Comparison of ENCODE assay signal across 11 cellular contexts in the genomic region with DNA sequence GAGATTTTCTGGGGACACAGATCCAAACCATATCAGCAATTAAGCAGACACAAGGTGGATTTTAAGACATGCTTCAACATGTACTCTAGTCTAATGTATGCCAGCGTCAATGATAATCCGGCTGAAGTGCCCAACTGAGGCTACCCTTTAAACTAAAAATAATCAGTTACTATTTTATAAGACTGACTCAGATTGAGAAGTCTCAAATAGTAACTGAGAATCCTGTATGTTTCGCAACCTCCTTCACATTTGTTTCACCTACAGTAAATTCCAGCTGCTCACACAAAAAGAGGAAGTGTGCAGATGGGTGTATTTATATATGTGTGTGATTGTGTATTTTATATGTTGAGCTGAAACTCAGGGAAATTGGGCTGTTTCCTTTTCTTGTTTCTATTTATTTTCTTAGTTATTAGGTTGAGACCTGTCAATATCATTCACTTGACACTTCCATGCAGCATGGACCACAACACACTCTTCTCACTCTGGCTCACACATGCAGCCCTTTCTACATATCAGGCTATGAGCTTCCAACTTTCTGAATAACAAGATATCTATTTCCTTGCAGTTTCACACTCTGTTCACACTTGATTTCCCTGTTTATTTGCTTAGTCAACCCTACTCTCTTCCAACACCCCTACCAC.
DNase-seq lines count a peak whose midpoint lies in the region; ATAC-seq lines count a peak whose summit lies in the region.
"Had no signal": no experiment of that assay in that cellular context is flagged by ENCODE, and none has a peak within 500 bp of the region (broad histone marks: within the 10 kb centered on the region; RNA-seq: fewer than 3 reads in every experiment).

No MANE protein-coding gene starts in this region.

- POLR2A ChIA-PET in activated CD4-positive, alpha-beta memory T cell treated with anti-CD3 and anti-CD28 coated beads for 36 hours (lab: Charles Lee), result no interaction called here

- peaks cover 3 to 10% of the 10 kb centered on the region in 2 donors for H3K4me1 Mint-ChIP-seq in stimulated activated naive B cell treated with anti-CD40 and anti-IgM and Interleukin-4, amounts not matched to agents 10 μg/mL and 1 μg/mL and 100 μg/mL, for 72 hours
- H3K4me1 Mint-ChIP-seq in activated naive CD8-positive, alpha-beta T cell treated with anti-CD3 and anti-CD28 coated beads for 36 hours, result no peaks in the 10 kb centered on the region
- H3K4me1 Mint-ChIP-seq in activated CD4-positive, alpha-beta memory T cell treated with anti-CD3 and anti-CD28 coated beads for 36 hours (ENCODE audit: low read depth), result no peaks in the 10 kb centered on the region

- ATAC-seq in HG02623 (IDR thresholded peaks at IDR 0.05; ENCODE audit: unreplicated experiment) (peak; percentile 90), HG03469 (IDR thresholded peaks at IDR 0.05; ENCODE audit: unreplicated experiment) (peak; percentile 98)
- ATAC-seq in stimulated activated naive B cell treated with anti-CD40 and anti-IgM and Interleukin-4, amounts not matched to agents 10 μg/mL and 1 μg/mL and 100 μg/mL, for 72 hours (replicated peaks), result peak; percentile 84 to 91

- peaks cover 3 to 14% of the 10 kb centered on the region in 2 donors for H3K9me3 Mint-ChIP-seq in stimulated activated naive B cell treated with anti-CD40 and anti-IgM and Interleukin-4, amounts not matched to agents 10 μg/mL and 1 μg/mL and 100 μg/mL, for 72 hours
- peaks cover 2% of the 10 kb centered on the region for H3K9me3 Mint-ChIP-seq in activated naive CD8-positive, alpha-beta T cell treated with anti-CD3 and anti-CD28 coated beads for 36 hours
- H3K9me3 Mint-ChIP-seq in activated CD4-positive, alpha-beta memory T cell treated with anti-CD3 and anti-CD28 coated beads for 36 hours, result no peaks in the 10 kb centered on the region

- DNase-seq in NOMO-1 treated with DMSO at 0.1 percent for 48 hours (lab: John Stamatoyannopoulos, UW; ENCODE audit: unreplicated experiment) (peak; percentile 37), NOMO-1 treated with dmso at 0.1 percent for 144 hours (lab: John Stamatoyannopoulos, UW; ENCODE audit: unreplicated experiment) (no peak), COLO829 (ENCODE audit: low spot score) (no peak)
- DNase-seq in stimulated activated naive B cell treated with anti-CD40 and anti-IgM and Interleukin-4, amounts not matched to agents 10 μg/mL and 1 μg/mL and 100 μg/mL, for 72 hours, result no peak
- no peak for DNase-seq in activated naive CD8-positive, alpha-beta T cell treated with anti-CD3 and anti-CD28 coated beads for 36 hours
- DNase-seq in activated CD4-positive, alpha-beta memory T cell treated with anti-CD3 and anti-CD28 coated beads for 36 hours, result no peak
- DNase-seq: activated naive CD4-positive, alpha-beta T cell; effector CD4-positive, alpha-beta T cell; nucleus accumbens had no signal

- intact Hi-C loops in activated CD4-positive, alpha-beta memory T cell treated with anti-CD3 and anti-CD28 coated beads for 36 hours (cut with micrococcal nuclease), result no loop called here

- H3K27me3 Mint-ChIP-seq in stimulated activated naive B cell treated with anti-CD40 and anti-IgM and Interleukin-4, amounts not matched to agents 10 μg/mL and 1 μg/mL and 100 μg/mL, for 72 hours, result no peaks in the 10 kb centered on the region
- peaks cover 3% of the 10 kb centered on the region for H3K27me3 Mint-ChIP-seq in activated naive CD8-positive, alpha-beta T cell treated with anti-CD3 and anti-CD28 coated beads for 36 hours
- H3K27me3 Mint-ChIP-seq in activated CD4-positive, alpha-beta memory T cell treated with anti-CD3 and anti-CD28 coated beads for 36 hours, result peaks cover 2% of the 10 kb centered on the region

- no peaks in the 10 kb centered on the region for H3K36me3 Mint-ChIP-seq in stimulated activated naive B cell treated with anti-CD40 and anti-IgM and Interleukin-4, amounts not matched to agents 10 μg/mL and 1 μg/mL and 100 μg/mL, for 72 hours
- H3K36me3 Mint-ChIP-seq in activated naive CD8-positive, alpha-beta T cell treated with anti-CD3 and anti-CD28 coated beads for 36 hours, result no peaks in the 10 kb centered on the region
- H3K36me3 Mint-ChIP-seq in activated CD4-positive, alpha-beta memory T cell treated with anti-CD3 and anti-CD28 coated beads for 36 hours, result no peaks in the 10 kb centered on the region

- H3K27ac Mint-ChIP-seq in stimulated activated naive B cell treated with anti-CD40 and anti-IgM and Interleukin-4, amounts not matched to agents 10 μg/mL and 1 μg/mL and 100 μg/mL, for 72 hours, result no peak overlapping the region
- H3K27ac Mint-ChIP-seq in activated naive CD8-positive, alpha-beta T cell treated with anti-CD3 and anti-CD28 coated beads for 36 hours, result no peak overlapping the region
- no peak overlapping the region for H3K27ac Mint-ChIP-seq in activated CD4-positive, alpha-beta memory T cell treated with anti-CD3 and anti-CD28 coated beads for 36 hours

- H3K4me3 Mint-ChIP-seq in stimulated activated naive B cell treated with anti-CD40 and anti-IgM and Interleukin-4, amounts not matched to agents 10 μg/mL and 1 μg/mL and 100 μg/mL, for 72 hours, result no peak overlapping the region
- H3K4me3 Mint-ChIP-seq in activated naive CD8-positive, alpha-beta T cell treated with anti-CD3 and anti-CD28 coated beads for 36 hours, result no peak overlapping the region
- H3K4me3 Mint-ChIP-seq in activated CD4-positive, alpha-beta memory T cell treated with anti-CD3 and anti-CD28 coated beads for 36 hours, result no peak overlapping the region

- CTCF ChIA-PET in activated CD4-positive, alpha-beta memory T cell treated with anti-CD3 and anti-CD28 coated beads for 36 hours (lab: Charles Lee), result no interaction called here
